ENCODE assay signal across 20 cellular contexts in the genomic region with DNA sequence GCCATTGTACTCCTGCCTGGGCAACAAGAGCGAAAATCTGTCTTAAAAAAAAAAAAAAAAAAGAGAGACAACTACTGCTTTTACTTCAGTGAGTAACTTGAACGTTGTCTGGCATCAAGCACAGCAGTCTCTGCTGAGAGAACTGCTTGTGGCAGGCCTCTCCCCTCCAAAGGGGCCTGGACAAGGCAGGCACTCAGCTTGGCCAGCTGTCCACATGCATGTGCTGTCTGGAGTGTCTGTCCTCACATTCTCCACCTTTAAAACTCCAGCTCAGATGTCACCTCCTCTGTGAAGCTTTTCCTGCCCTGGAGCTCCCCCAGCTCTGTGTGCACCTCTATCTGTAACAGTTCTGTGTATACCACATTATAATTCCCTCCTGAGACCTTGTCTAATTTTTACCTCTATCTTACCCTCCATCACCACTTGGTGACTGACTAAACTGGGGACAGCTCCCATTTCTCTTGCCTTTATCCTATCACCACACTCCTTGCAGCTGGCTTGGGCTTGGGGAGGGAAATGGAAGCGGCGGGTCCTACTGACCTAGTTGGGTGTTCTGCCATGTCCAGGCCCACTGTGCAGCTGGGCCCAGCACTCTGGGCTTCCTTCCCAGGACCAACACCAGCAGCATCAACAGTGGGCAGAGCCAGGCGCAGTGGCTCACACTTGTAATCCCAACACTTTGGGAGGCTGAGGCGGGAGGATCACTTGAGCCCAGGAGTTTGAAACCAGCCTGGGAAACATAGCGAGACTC.
"Had no signal": no experiment of that assay in that cellular context is flagged by ENCODE, and none has a peak within 500 bp of the region (broad histone marks: within the 10 kb centered on the region; RNA-seq: fewer than 3 reads in every experiment).

No MANE protein-coding gene starts in this region.

- ATAC-seq: left colon, T-helper 17 cell had no signal

- H3K9ac ChIP-seq: parathyroid adenoma had no signal

- H3K27me3 ChIP-seq: esophagus squamous epithelium, neutrophil, spleen, suprapubic skin had no signal

- FAIRE-seq: astrocyte, colon, TTC549 had no signal

- H3K4me1 ChIP-seq: parathyroid adenoma had no signal

- H3K9me3 ChIP-seq: esophagus squamous epithelium, neutrophil, spleen, suprapubic skin had no signal

- H3K36me3 ChIP-seq: esophagus squamous epithelium, neutrophil, suprapubic skin had no signal

- H3K79me2 ChIP-seq: parathyroid adenoma had no signal

- H3K4me3 ChIP-seq: esophagus squamous epithelium, spleen, suprapubic skin had no signal

- H3K27ac ChIP-seq: neutrophil, parathyroid adenoma, spleen, suprapubic skin had no signal

- DNase-seq: activated CD4-positive, alpha-beta T cell treated with anti-CD3 and anti-CD28 coated beads, Interleukin-2, amount 10 ng/mL, durations not matched to agents 7 days and 5 days; activated CD4-positive, CD25-positive, alpha-beta regulatory T cell; activated effector memory CD4-positive, alpha-beta T cell treated with Interleukin-2 at 50 U/mL for 16 hours; activated naive CD4-positive, alpha-beta T cell treated with anti-CD3 and anti-CD28 coated beads, Interleukin-2, amount 50 U/mL, for 16 hours; esophagus squamous epithelium; immature natural killer cell; left colon; midbrain; naive B cell; retina; SHP77 treated with DMSO at 0.1 percent for 48 hours; spleen; T-helper 17 cell; trophoblast cell had no signal

- H2AFZ ChIP-seq: parathyroid adenoma had no signal
